In the genomic region with DNA sequence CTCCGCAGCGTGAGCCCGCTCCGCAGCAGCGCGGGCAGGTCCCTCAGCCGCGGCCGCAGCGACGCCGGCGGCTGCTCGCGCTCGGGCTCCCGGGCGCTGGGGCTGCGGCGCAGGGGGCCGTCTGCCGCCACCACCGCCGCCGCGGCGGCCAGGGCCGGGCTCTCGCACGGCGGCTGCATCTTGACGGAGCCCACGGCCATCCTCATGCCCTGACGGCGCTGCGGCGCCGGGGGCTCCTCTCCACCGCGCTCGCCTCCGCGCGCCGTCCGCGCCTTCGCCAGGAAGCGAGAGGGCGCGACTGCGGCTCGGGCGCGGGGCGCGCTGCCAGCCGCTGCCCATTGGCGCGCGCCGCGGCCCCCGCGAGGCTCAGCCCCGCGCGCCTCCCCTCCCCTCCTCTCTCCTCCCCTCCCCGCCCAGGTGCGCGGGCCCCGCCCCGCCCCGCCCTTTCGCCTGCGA, we compare ENCODE assay signal across 8 cellular contexts. TPM values are rescaled to one million over a fixed set of nuclear protein-coding genes. Genes with fewer than 3 reads are reported as not detected.
DNase-seq lines count a peak whose midpoint lies in the region; ATAC-seq and TF ChIP-seq lines count a peak whose summit lies in the region.

A gene with protein sequence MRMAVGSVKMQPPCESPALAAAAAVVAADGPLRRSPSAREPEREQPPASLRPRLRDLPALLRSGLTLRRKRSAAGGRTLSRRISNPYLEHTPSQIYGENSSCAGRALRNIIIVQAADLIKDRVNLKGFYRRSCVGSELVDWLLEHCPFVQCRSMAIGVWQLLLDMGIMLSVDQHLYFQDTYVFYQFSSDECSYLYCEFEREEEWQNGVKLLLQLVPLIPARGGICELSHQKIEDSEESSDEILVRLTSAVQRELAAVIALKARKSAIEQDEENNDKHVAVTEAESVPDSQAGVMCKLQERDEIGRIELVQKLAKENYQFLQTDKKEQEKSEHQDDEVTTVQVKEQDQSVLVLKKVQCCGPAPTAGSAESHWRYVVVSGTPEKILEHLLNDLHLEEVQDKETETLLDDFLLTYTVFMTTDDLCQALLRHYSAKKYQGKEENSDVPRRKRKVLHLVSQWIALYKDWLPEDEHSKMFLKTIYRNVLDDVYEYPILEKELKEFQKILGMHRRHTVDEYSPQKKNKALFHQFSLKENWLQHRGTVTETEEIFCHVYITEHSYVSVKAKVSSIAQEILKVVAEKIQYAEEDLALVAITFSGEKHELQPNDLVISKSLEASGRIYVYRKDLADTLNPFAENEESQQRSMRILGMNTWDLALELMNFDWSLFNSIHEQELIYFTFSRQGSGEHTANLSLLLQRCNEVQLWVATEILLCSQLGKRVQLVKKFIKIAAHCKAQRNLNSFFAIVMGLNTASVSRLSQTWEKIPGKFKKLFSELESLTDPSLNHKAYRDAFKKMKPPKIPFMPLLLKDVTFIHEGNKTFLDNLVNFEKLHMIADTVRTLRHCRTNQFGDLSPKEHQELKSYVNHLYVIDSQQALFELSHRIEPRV (minus strand): TSS at position 300 of the 456 bp plus-strand sequence. CDS start 94 bp downstream, at position 206.

- H3K36me3 ChIP-seq in Loucy (ENCODE audit: insufficient read depth, low read length): no peaks in the 10 kb centered on the region
- no peaks in the 10 kb centered on the region for H3K36me3 ChIP-seq in right atrium auricular region

- no peaks in the 10 kb centered on the region for H3F3A ChIP-seq in Loucy (ENCODE audit: low read depth)

- H3K27ac Mint-ChIP-seq in activated T-helper 2 cell treated with anti-CD3 and anti-CD28 coated beads, Interferon-gamma antibody, Interleukin-2, Interleukin-4, amounts not matched to agents 10 μg/mL and 5 μg/mL and 100 μg/mL, durations not matched to agents 14 hours and 24 hours and 36 hours: no peak within 1 kb of the TSS

- H3K9me3 ChIP-seq in Loucy (ENCODE audit: insufficient read depth, low read depth, low read length) (0 out of 2 replicates have a peak, but pooled peaks cover 3% of the 10 kb centered on the region), right atrium auricular region (peaks cover 0 to 14% of the 10 kb centered on the region in 2 donors)

- H3K9ac ChIP-seq in Loucy (ENCODE audit: low read depth, low read length, poor library complexity, severe bottlenecking): peak within 1 kb of the TSS; percentile 66

- peaks cover 27% of the 10 kb centered on the region for H3K79me2 ChIP-seq in Loucy (ENCODE audit: insufficient read depth, low read length)

- H2AFZ ChIP-seq in Loucy (ENCODE audit: low read length): peak within 1 kb of the TSS; percentile 84

- peak within 1 kb of the TSS; percentile 66; the same call in 1 of the 2 replicates for H3K4me3 ChIP-seq in GM08714 (ENCODE audit: low read length)
- H3K4me3 ChIP-seq in Loucy (ENCODE audit: low read length, poor library complexity, severe bottlenecking): peak within 1 kb of the TSS; percentile 79
- H3K4me3 ChIP-seq in right atrium auricular region: peak within 1 kb of the TSS; percentile 44 to 62

- peak within 1 kb of the TSS in 1 of 2 donors; percentile 4 for H3K27ac ChIP-seq in right atrium auricular region

- peaks cover 48% of the 10 kb centered on the region for H3K27me3 Mint-ChIP-seq in activated T-helper 2 cell treated with anti-CD3 and anti-CD28 coated beads, Interferon-gamma antibody, Interleukin-2, Interleukin-4, amounts not matched to agents 10 μg/mL and 5 μg/mL and 100 μg/mL, durations not matched to agents 14 hours and 24 hours and 36 hours (ENCODE audit: low read depth)

- H3K27me3 ChIP-seq in Loucy (ENCODE audit: insufficient read depth, low read length, poor library complexity, severe bottlenecking) (no peaks in the 10 kb centered on the region), right atrium auricular region (no peaks in the 10 kb centered on the region)

- H3K4me3 Mint-ChIP-seq in activated T-helper 2 cell treated with anti-CD3 and anti-CD28 coated beads, Interferon-gamma antibody, Interleukin-2, Interleukin-4, amounts not matched to agents 10 μg/mL and 5 μg/mL and 100 μg/mL, durations not matched to agents 14 hours and 24 hours and 36 hours (ENCODE audit: low read depth): peak within 1 kb of the TSS; percentile 69

- ATAC-seq in GM21390 (IDR thresholded peaks at IDR 0.05; ENCODE audit: unreplicated experiment): peak; percentile 66
- ATAC-seq in sciatic nerve: no peak
- ATAC-seq in HG03571 (IDR thresholded peaks at IDR 0.05; ENCODE audit: unreplicated experiment): no peak

- TF ChIP-seq CTCF in Loucy (conservative IDR thresholded peaks at IDR 0.05; ENCODE audit: low read length) (no peak), right atrium auricular region (IDR thresholded peaks at IDR 0.05) (no peak)

- H3K36me3 Mint-ChIP-seq in activated T-helper 2 cell treated with anti-CD3 and anti-CD28 coated beads, Interferon-gamma antibody, Interleukin-2, Interleukin-4, amounts not matched to agents 10 μg/mL and 5 μg/mL and 100 μg/mL, durations not matched to agents 14 hours and 24 hours and 36 hours (ENCODE audit: low read depth): no peaks in the 10 kb centered on the region

- peaks cover 4% of the 10 kb centered on the region for H3K9me3 Mint-ChIP-seq in activated T-helper 2 cell treated with anti-CD3 and anti-CD28 coated beads, Interferon-gamma antibody, Interleukin-2, Interleukin-4, amounts not matched to agents 10 μg/mL and 5 μg/mL and 100 μg/mL, durations not matched to agents 14 hours and 24 hours and 36 hours

- DNase-seq in activated T-helper 2 cell treated with anti-CD3 and anti-CD28 coated beads, Interferon-gamma antibody, Interleukin-2, Interleukin-4, amounts not matched to agents 10 μg/mL and 5 μg/mL and 100 μg/mL, durations not matched to agents 14 hours and 24 hours and 36 hours (ENCODE audit: low spot score): no peak
- DNase-seq in right atrium auricular region (ENCODE audit: low spot score) (no peak), sciatic nerve (ENCODE audit: low spot score) (no peak), inferior parietal cortex (ENCODE audit: extremely low spot score) (no peak)

- peak within 1 kb of the TSS; percentile 85 for H3K4me2 ChIP-seq in Loucy (ENCODE audit: low read depth, low read length, poor library complexity, severe bottlenecking)

- H3K9me2 ChIP-seq in Loucy (replicated peaks; ENCODE audit: low read depth, low read length): no peaks in the 10 kb centered on the region

- intact Hi-C loops in activated T-helper 2 cell treated with anti-CD3 and anti-CD28 coated beads, Interferon-gamma antibody, Interleukin-2, Interleukin-4, amounts not matched to agents 10 μg/mL and 5 μg/mL and 100 μg/mL, durations not matched to agents 14 hours and 24 hours and 36 hours (cut with micrococcal nuclease): no loop called here
- intact Hi-C loops in sciatic nerve (cut with DNase I): no loop called here

- no peaks in the 10 kb centered on the region for H4K20me1 ChIP-seq in Loucy (ENCODE audit: insufficient read depth, low read length, poor library complexity, severe bottlenecking)

- H3K4me1 ChIP-seq in Loucy (ENCODE audit: insufficient read depth, low read length, poor library complexity, severe bottlenecking): peaks cover 11% of the 10 kb centered on the region
- peaks cover 0 to 6% of the 10 kb centered on the region in 2 donors for H3K4me1 ChIP-seq in right atrium auricular region

- peaks cover 2% of the 10 kb centered on the region for H3K4me1 Mint-ChIP-seq in activated T-helper 2 cell treated with anti-CD3 and anti-CD28 coated beads, Interferon-gamma antibody, Interleukin-2, Interleukin-4, amounts not matched to agents 10 μg/mL and 5 μg/mL and 100 μg/mL, durations not matched to agents 14 hours and 24 hours and 36 hours (ENCODE audit: low read depth)

RNA-seq across cellular contexts. Expression of the gene that starts here (rescaled TPM):
- total RNA-seq in activated T-helper 2 cell treated with anti-CD3 and anti-CD28 coated beads, Interferon-gamma antibody, Interleukin-2, Interleukin-4, amounts not matched to agents 10 μg/mL and 5 μg/mL and 100 μg/mL, durations not matched to agents 14 hours and 24 hours and 36 hours: 0.67 and 0.82 TPM in 2 replicates
- total RNA-seq in right atrium auricular region: 10 to 100 TPM; 19.4 to 32.5 TPM
- total RNA-seq in sciatic nerve: 62.8 TPM

Comparison
In these comparisons a context has a peak if more than half of its experiments do, and no peak if none do; other contexts are left out.
1. RNA of the gene that starts here (total RNA-seq): 62.8 TPM in sciatic nerve (single experiment) and 19.4 to 32.5 TPM in right atrium auricular region; 0.67 to 0.82 TPM in activated T-helper 2 cell treated with anti-CD3 and anti-CD28 coated beads, Interferon-gamma antibody, Interleukin-2, Interleukin-4, amounts not matched to agents 10 μg/mL and 5 μg/mL and 100 μg/mL, durations not matched to agents 14 hours and 24 hours and 36 hours; every median in the first group is over 10 times any median in the second.
2. Peak in every context shown above with its lines, with median percentiles within 50 percentile points of each other: H3K4me3 ChIP-seq.